In genomic region chr1:243962541-243962940, GRCh38 we compare ENCODE assay signal across 23 cellular contexts.
DNase-seq lines count a peak whose midpoint lies in the region; ATAC-seq and TF ChIP-seq lines count a peak whose summit lies in the region.
"Had no signal": no experiment of that assay in that cellular context is flagged by ENCODE, and none has a peak within 500 bp of the region (broad histone marks: within the 10 kb centered on the region; RNA-seq: fewer than 3 reads in every experiment).

No MANE protein-coding gene starts in this region.

- H3K79me2 ChIP-seq in mesendoderm (ENCODE audit: control insufficient read depth, insufficient read depth, low read length) (no peaks in the 10 kb centered on the region), PC-3 (ENCODE audit: low read length) (no peaks in the 10 kb centered on the region)

- no peak overlapping the region for H2AFZ ChIP-seq in PC-3 (ENCODE audit: low read length)

- H3K4me2 ChIP-seq in mesendoderm (ENCODE audit: low read length) (no peak overlapping the region), PC-3 (ENCODE audit: low read length) (no peak overlapping the region)
- H3K4me2 ChIP-seq: A549 had no signal

- CTCF ChIA-PET in PC-3 (lab: Charles Lee), result interaction anchor here (0.5 kb wide), 1 partner anchor 1305 kb away, joined by 4 read pairs; no protein-coding TSS in a partner anchor

- DNase-seq in ELF-1 (ENCODE audit: low read depth, low spot score), result peak; percentile 19
- DNase-seq in SK-MEL-5 (ENCODE audit: low read depth, low spot score), result peak; percentile 68
- DNase-seq in iPS-NIHi7 (ENCODE audit: extremely low spot score), result peak; percentile 37
- DNase-seq in mesendoderm, result peak; percentile 62
- no peak for DNase-seq in omental fat pad (ENCODE audit: low spot score)
- DNase-seq in PC-3, result no peak
- DNase-seq in iPS-NIHi11 (ENCODE audit: low spot score), result no peak
- no peak for DNase-seq in Right ventricle myocardium superior
- DNase-seq: 8988T; ACHN; AML-193; BE2C; Calu3; CD4-positive, alpha-beta T cell; CD8-positive, alpha-beta memory T cell; COR-L47; DMS53; DMS79 treated with DMSO at 0.1 percent for 48 hours; GOT3; HFFc6 had no signal

- no peaks in the 10 kb centered on the region for H3K4me1 ChIP-seq in mesendoderm (ENCODE audit: control insufficient read depth, low read depth, low read length)
- no peaks in the 10 kb centered on the region for H3K4me1 ChIP-seq in PC-3 (ENCODE audit: insufficient read depth, low read length)
- H3K4me1 ChIP-seq: A549, HAP-1 had no signal

- POLR2A ChIA-PET in PC-3 (lab: Charles Lee; ENCODE audit: unreplicated experiment), result no interaction called here

- in situ Hi-C loops in SK-MEL-5 (cut with HindIII; ENCODE audit: low pct_unique_long_range_greater_than_20kb, low sequenced_read_pairs), result no loop called here

- intact Hi-C loops in PC-3 (cut with micrococcal nuclease), result no loop called here
- intact Hi-C loops in Right ventricle myocardium superior (cut with DNase I), result no loop called here

- H2BK15ac ChIP-seq in mesendoderm (replicated peaks; ENCODE audit: low read depth), result no peak overlapping the region

- no peak overlapping the region for H3K56ac ChIP-seq in mesendoderm (ENCODE audit: low read length)

- H4K8ac ChIP-seq in mesendoderm (ENCODE audit: low read depth, low read length), result no peak overlapping the region

- H2AK5ac ChIP-seq in mesendoderm (ENCODE audit: low read length), result no peak overlapping the region

- ATAC-seq in omental fat pad (ENCODE audit: low FRiP score) (no peak), PC-3 (no peak), Right ventricle myocardium superior (ENCODE audit: poor library complexity) (no peak)
- ATAC-seq: A549 had no signal

- no peaks in the 10 kb centered on the region for H3F3A ChIP-seq in PC-3 (ENCODE audit: low read length, unreplicated experiment)

- no peaks in the 10 kb centered on the region for H4K20me1 ChIP-seq in PC-3 (ENCODE audit: low read length)
- H4K20me1 ChIP-seq: BLaER1 treated with 17β-estradiol and CSF1 and Interleukin-3, amounts not matched to agents 10 nM and 100 nM had no signal

- H3K9me3 ChIP-seq in PC-3 (ENCODE audit: low read length), result no peaks in the 10 kb centered on the region
- H3K9me3 ChIP-seq: A549; BE2C; BLaER1 treated with 17β-estradiol and CSF1 and Interleukin-3, amounts not matched to agents 10 nM and 100 nM; HAP-1 had no signal

- H3K9ac ChIP-seq in mesendoderm (ENCODE audit: low read length), result no peak overlapping the region
- H3K9ac ChIP-seq in PC-3 (ENCODE audit: low read length), result no peak overlapping the region
- H3K9ac ChIP-seq: BLaER1 treated with 17β-estradiol and CSF1 and Interleukin-3, amounts not matched to agents 10 nM and 100 nM had no signal

- H3K9me2 ChIP-seq in PC-3 (replicated peaks; ENCODE audit: low read length), result no peaks in the 10 kb centered on the region

- 100% methylated on average over 1 of the region's 3 CpGs for WGBS in mesendoderm (ENCODE audit: extremely low coverage, insufficient coverage, low lambda C conversion rate)

- H3K4me3 ChIP-seq in mesendoderm (ENCODE audit: low read length) (no peak overlapping the region), PC-3 (ENCODE audit: low read length) (no peak overlapping the region)
- H3K4me3 ChIP-seq: A549; BLaER1 treated with 17β-estradiol and CSF1 and Interleukin-3, amounts not matched to agents 10 nM and 100 nM; HAP-1 had no signal

- H2BK120ac ChIP-seq in mesendoderm (ENCODE audit: low read depth, low read length), result no peak overlapping the region

- no peak overlapping the region for H4K5ac ChIP-seq in mesendoderm (ENCODE audit: low read length)

- H3K79me1 ChIP-seq in mesendoderm (ENCODE audit: low read length), result no peaks in the 10 kb centered on the region

- no peak overlapping the region for H3K4ac ChIP-seq in mesendoderm (ENCODE audit: low read depth, low read length)

- H3K18ac ChIP-seq in mesendoderm (ENCODE audit: low read length), result no peak overlapping the region

- no peak overlapping the region for H2BK5ac ChIP-seq in mesendoderm (ENCODE audit: low read length)

- H3K27ac ChIP-seq in mesendoderm (ENCODE audit: low read depth, low read length) (no peak overlapping the region), PC-3 (ENCODE audit: low read length) (no peak overlapping the region)
- H3K27ac ChIP-seq: A549; BLaER1 treated with 17β-estradiol and CSF1 and Interleukin-3, amounts not matched to agents 10 nM and 100 nM had no signal

- no peak overlapping the region for H3K23ac ChIP-seq in mesendoderm (ENCODE audit: low read length)

- TF ChIP-seq CTCF in omental fat pad (IDR thresholded peaks at IDR 0.05), result no peak
- TF ChIP-seq CTCF in PC-3 (conservative IDR thresholded peaks at IDR 0.05; ENCODE audit: low read depth, low read length), result no peak

- H3K36me3 ChIP-seq in mesendoderm (ENCODE audit: control insufficient read depth, insufficient read depth, low read length) (no peaks in the 10 kb centered on the region), PC-3 (ENCODE audit: low read depth, low read length) (no peaks in the 10 kb centered on the region)
- H3K36me3 ChIP-seq: BE2C; BLaER1 treated with 17β-estradiol and CSF1 and Interleukin-3, amounts not matched to agents 10 nM and 100 nM; HAP-1 had no signal

- H3K27me3 ChIP-seq in mesendoderm (ENCODE audit: insufficient read depth, low read length, poor library complexity) (no peaks in the 10 kb centered on the region), PC-3 (ENCODE audit: low read length) (no peaks in the 10 kb centered on the region)
- H3K27me3 ChIP-seq: BE2C; BLaER1 treated with 17β-estradiol and CSF1 and Interleukin-3, amounts not matched to agents 10 nM and 100 nM had no signal

- BruUV-seq in PC-3 (replicated peaks; lab: Mats Ljungman, UMichigan), result no TSS peak

Comparison
In these comparisons a context has a peak if more than half of its experiments do, and no peak if none do; other contexts are left out.
1. DNase-seq: peak in ELF-1 (single experiment), SK-MEL-5 (single experiment), iPS-NIHi7 (single experiment) and mesendoderm (single experiment); none in omental fat pad (single experiment), PC-3 (single experiment), iPS-NIHi11 (single experiment) and Right ventricle myocardium superior (single experiment).